Comparison of ENCODE assay signal across 23 cellular contexts in genomic region chr1:245390975-245391374, GRCh38.
DNase-seq lines count a peak whose midpoint lies in the region; ATAC-seq, FAIRE-seq and TF ChIP-seq lines count a peak whose summit lies in the region.
"Had no signal": no experiment of that assay in that cellular context is flagged by ENCODE, and none has a peak within 500 bp of the region (broad histone marks: within the 10 kb centered on the region; RNA-seq: fewer than 3 reads in every experiment).

No MANE protein-coding gene starts in this region.

- no peak overlapping the region for H3K27ac ChIP-seq in HepG2 (ENCODE audit: extremely low read length, insufficient read depth, low read length)
- no peak overlapping the region for H3K27ac ChIP-seq in lower lobe of right lung
- H3K27ac ChIP-seq: BLaER1 had no signal

- POLR2A ChIA-PET in HepG2 (lab: Yijun Ruan, JAX) = no interaction called here

- no peak for ATAC-seq in HepG2
- ATAC-seq in lower lobe of right lung = no peak
- ATAC-seq in HG02884 (IDR thresholded peaks at IDR 0.05; ENCODE audit: unreplicated experiment) = no peak

- H4K20me1 ChIP-seq in HepG2 (ENCODE audit: insufficient read depth, low read length) = no peaks in the 10 kb centered on the region
- H4K20me1 ChIP-seq: BLaER1 had no signal

- in situ Hi-C loops in HepG2 (cut with HindIII; ENCODE audit: extremely low pct_ligation_motif_present, low pct_unique_long_range_greater_than_20kb) = no loop called here

- no TSS peak for BruUV-seq in HepG2 (replicated peaks; lab: Mats Ljungman, UMichigan)

- TF ChIP-seq CTCF in HepG2 (CRISPR knock-in tag; IDR thresholded peaks at IDR 0.05) = no peak
- TF ChIP-seq CTCF in lower lobe of right lung (IDR thresholded peaks at IDR 0.05) = no peak

- H3K36me3 ChIP-seq in HepG2 (replicated peaks in 1 of 2; ENCODE audit: control insufficient read depth in 1 of 2, insufficient read depth in 2 of 2, low read length in 2 of 2) (no peaks in the 10 kb centered on the region), lower lobe of right lung (no peaks in the 10 kb centered on the region)
- H3K36me3 ChIP-seq: BE2C, BLaER1 had no signal

- H3K27me3 ChIP-seq in HepG2 (ENCODE audit: control insufficient read depth in 1 of 2, insufficient read depth in 2 of 2, low read length in 2 of 2) (no peaks in the 10 kb centered on the region), lower lobe of right lung (ENCODE audit: low read depth) (no peaks in the 10 kb centered on the region)
- H3K27me3 ChIP-seq: BE2C, BLaER1 had no signal

- TF ChIP-seq EP300 in HepG2 (IDR thresholded peaks at IDR 0.05; ENCODE audit: low read depth in 2 of 2, low read length in 2 of 2) (no peak), HepG2 (CRISPR knock-in tag; IDR thresholded peaks at IDR 0.05; ENCODE audit: borderline replicate concordance) (no peak)

- FAIRE-seq in TTC549 (lab: Jason Lieb, UNC) (peak; percentile 47), HepG2 (lab: Jason Lieb, UNC) (no peak)
- FAIRE-seq: A204.1, G401.6, GM12891, GM19239 had no signal

- CTCF ChIA-PET in HepG2 (lab: Yijun Ruan, JAX; ENCODE audit: low intra/inter-chr PET ratio, low total read pairs) = no interaction called here

- H3K9me3 ChIP-seq in HepG2 (ENCODE audit: low read length) (no peaks in the 10 kb centered on the region), lower lobe of right lung (no peaks in the 10 kb centered on the region)
- H3K9me3 ChIP-seq: BE2C, BLaER1 had no signal

- no peaks in the 10 kb centered on the region for H3K79me2 ChIP-seq in HepG2 (ENCODE audit: insufficient read depth, low read length)

- no peak overlapping the region for H2AFZ ChIP-seq in HepG2 (ENCODE audit: low read length)

- intact Hi-C loops in HepG2 (cut with micrococcal nuclease; ENCODE audit: unreplicated experiment) = no loop called here
- intact Hi-C loops in lower lobe of right lung (cut with DNase I) = no loop called here

- no peak overlapping the region for H3K4me2 ChIP-seq in HepG2 (ENCODE audit: low read depth, low read length)
- H3K4me2 ChIP-seq: BLaER1 had no signal

- H3K4me3 ChIP-seq in HepG2 (replicated peaks in 1 of 3; ENCODE audit: insufficient read depth in 1 of 3, low read depth in 2 of 3, low read length in 3 of 3) = no peak overlapping the region
- H3K4me3 ChIP-seq in lower lobe of right lung = no peak overlapping the region
- H3K4me3 ChIP-seq: BLaER1 had no signal

- H3K4me1 ChIP-seq in HepG2 (ENCODE audit: insufficient read depth, low read length) (peaks cover 27% of the 10 kb centered on the region), lower lobe of right lung (no peaks in the 10 kb centered on the region)
- H3K4me1 ChIP-seq: BE2C, BLaER1 had no signal

- WGBS in HepG2 (ENCODE audit: low lambda C conversion rate) = 34% methylated on average over 1 of the region's 1 CpG

- no peak overlapping the region for H3K9ac ChIP-seq in HepG2 (ENCODE audit: insufficient read depth, low read depth, low read length)
- H3K9ac ChIP-seq: BLaER1 had no signal

- no peak for TF ChIP-seq RAD21 in HepG2 (CRISPR knock-in tag; IDR thresholded peaks at IDR 0.05)

- DNase-seq in HepG2 (ENCODE audit: low spot score) = no peak
- DNase-seq in lower lobe of right lung = no peak
- no peak for DNase-seq in NCI-H1092 (lab: John Stamatoyannopoulos, UW)
- DNase-seq: 8988T; ACHN; BE2C; C1 segment of cervical spinal cord; CD4-positive, alpha-beta memory T cell; CD4-positive, CD25-positive, alpha-beta regulatory T cell; CD8-positive, alpha-beta memory T cell; COR-L47; DMS 273 treated with DMSO at 0.1 percent for 48 hours; DMS153; DMS53; DMS79; GF-D8 had no signal

- no peak for TF ChIP-seq POLR2A in HepG2 (IDR thresholded peaks at IDR 0.05; ENCODE audit: insufficient read depth in 1 of 2, low read depth in 2 of 2, low read length in 2 of 2)

TF ChIP-seq in HepG2, 621 proteins besides CTCF, POLR2A, EP300 and RAD21:
- no peak for TF ChIP-seq ZNF766 (CRISPR knock-in tag; IDR thresholded peaks at IDR 0.05; ENCODE audit: borderline replicate concordance)
- TF ChIP-seq NCOR1 (IDR thresholded peaks at IDR 0.05; ENCODE audit: borderline replicate concordance, low read length) = peak; percentile 48; the same call in 1 of the 2 replicates
- TF ChIP-seq TBP (CRISPR knock-in tag; IDR thresholded peaks at IDR 0.05) = no peak
TF ChIP-seq in HepG2: peak in this region for 1.
